ENCODE assay signal across 27 cellular contexts in the genomic region with DNA sequence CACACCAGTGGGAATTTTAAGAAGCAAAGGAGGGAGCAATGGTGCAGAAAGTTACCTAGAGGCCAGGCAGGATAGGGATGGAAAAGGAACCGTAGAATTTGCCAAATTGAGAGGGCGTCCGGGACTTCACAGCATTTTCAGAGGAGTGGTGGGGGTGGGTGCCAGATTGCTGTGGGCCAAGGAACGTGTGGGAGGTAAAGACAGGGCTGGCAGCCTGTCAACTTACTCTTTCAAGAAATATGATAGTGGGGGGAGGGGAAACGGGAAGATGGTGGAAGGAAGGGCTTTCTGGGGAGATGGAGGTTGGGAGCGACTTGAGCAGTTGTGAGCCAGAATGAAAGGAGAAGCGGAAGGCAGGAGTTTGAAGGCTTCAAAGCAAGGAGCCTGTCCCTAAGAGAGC. TPM values are rescaled to one million over a fixed set of nuclear protein-coding genes. Genes with fewer than 3 reads are reported as not detected.
"Had no signal": no experiment of that assay in that cellular context is flagged by ENCODE, and none has a peak within 500 bp of the region (broad histone marks: within the 10 kb centered on the region; RNA-seq: fewer than 3 reads in every experiment).

No MANE protein-coding gene starts in this region.

- H3K27ac ChIP-seq: esophagus squamous epithelium, heart right ventricle, neural progenitor cell, prostate gland, right atrium auricular region, sigmoid colon, stomach, thyroid gland had no signal

- H3K36me3 ChIP-seq: esophagus squamous epithelium, heart right ventricle, neural progenitor cell, prostate gland, right atrium auricular region, sigmoid colon, stomach, thyroid gland had no signal

- H3K4me3 Mint-ChIP-seq: effector memory CD8-positive, alpha-beta T cell; naive thymus-derived CD8-positive, alpha-beta T cell; stimulated activated effector memory CD8-positive, alpha-beta T cell treated with anti-CD3 and anti-CD28 coated beads, Interleukin-12 subunit alpha, Interleukin-12 subunit beta, amount 100 ng/mL, for 72 hours had no signal

- H3K9me3 Mint-ChIP-seq: effector memory CD8-positive, alpha-beta T cell; neural progenitor cell; stimulated activated effector memory CD8-positive, alpha-beta T cell treated with anti-CD3 and anti-CD28 coated beads, Interleukin-12 subunit alpha, Interleukin-12 subunit beta, amount 100 ng/mL, for 72 hours had no signal

- H3K9me3 ChIP-seq: esophagus squamous epithelium, heart right ventricle, prostate gland, right atrium auricular region, sigmoid colon, stomach, thyroid gland had no signal

- H3K27me3 ChIP-seq: right atrium auricular region, thyroid gland had no signal

- H3K4me1 Mint-ChIP-seq: stimulated activated effector memory CD8-positive, alpha-beta T cell treated with anti-CD3 and anti-CD28 coated beads, Interleukin-12 subunit alpha, Interleukin-12 subunit beta, amount 100 ng/mL, for 72 hours had no signal

- H3K4me3 ChIP-seq: esophagus squamous epithelium, heart right ventricle, neural progenitor cell, prostate gland, right atrium auricular region, sigmoid colon, stomach, thyroid gland had no signal

- H3K4me1 ChIP-seq: prostate gland had no signal

- DNase-seq: cortex of kidney; effector memory CD8-positive, alpha-beta T cell; erythroblast; esophagus squamous epithelium; foreskin melanocyte; glutamatergic neuron; heart right ventricle; hippocampal formation; kidney glomerular epithelial cell; mesendoderm; naive thymus-derived CD8-positive, alpha-beta T cell; sigmoid colon; stimulated activated CD4-positive, alpha-beta T cell treated with anti-CD3 and anti-CD28 coated beads, Interleukin-2, amount 100 ng/mL, for 24 hours; stimulated activated CD4-positive, alpha-beta T cell treated with anti-CD3 and anti-CD28 coated beads, Interleukin-4, amount 100 ng/mL, for 24 hours; stimulated activated naive CD4-positive, alpha-beta T cell treated with Interleukin-2 at 50 U/mL for 16 hours; stomach; thyroid gland; trophoblast cell had no signal

- H3K27ac Mint-ChIP-seq: effector memory CD8-positive, alpha-beta T cell; naive thymus-derived CD8-positive, alpha-beta T cell; neural progenitor cell; stimulated activated effector memory CD8-positive, alpha-beta T cell treated with anti-CD3 and anti-CD28 coated beads, Interleukin-12 subunit alpha, Interleukin-12 subunit beta, amount 100 ng/mL, for 72 hours had no signal

- H3K36me3 Mint-ChIP-seq: naive thymus-derived CD8-positive, alpha-beta T cell; neural progenitor cell; stimulated activated effector memory CD8-positive, alpha-beta T cell treated with anti-CD3 and anti-CD28 coated beads, Interleukin-12 subunit alpha, Interleukin-12 subunit beta, amount 100 ng/mL, for 72 hours had no signal

RNA-seq across cellular contexts. Expression of a gene that starts 1.4 kb away (rescaled TPM):
- total RNA-seq: dermis microvascular lymphatic vessel endothelial cell; lung microvascular endothelial cell; myocyte; naive thymus-derived CD8-positive, alpha-beta T cell; osteocyte; right atrium auricular region; skeletal muscle tissue; thyroid gland had no signal
